9 cellular contexts compared by ENCODE assay signal in the genomic region with DNA sequence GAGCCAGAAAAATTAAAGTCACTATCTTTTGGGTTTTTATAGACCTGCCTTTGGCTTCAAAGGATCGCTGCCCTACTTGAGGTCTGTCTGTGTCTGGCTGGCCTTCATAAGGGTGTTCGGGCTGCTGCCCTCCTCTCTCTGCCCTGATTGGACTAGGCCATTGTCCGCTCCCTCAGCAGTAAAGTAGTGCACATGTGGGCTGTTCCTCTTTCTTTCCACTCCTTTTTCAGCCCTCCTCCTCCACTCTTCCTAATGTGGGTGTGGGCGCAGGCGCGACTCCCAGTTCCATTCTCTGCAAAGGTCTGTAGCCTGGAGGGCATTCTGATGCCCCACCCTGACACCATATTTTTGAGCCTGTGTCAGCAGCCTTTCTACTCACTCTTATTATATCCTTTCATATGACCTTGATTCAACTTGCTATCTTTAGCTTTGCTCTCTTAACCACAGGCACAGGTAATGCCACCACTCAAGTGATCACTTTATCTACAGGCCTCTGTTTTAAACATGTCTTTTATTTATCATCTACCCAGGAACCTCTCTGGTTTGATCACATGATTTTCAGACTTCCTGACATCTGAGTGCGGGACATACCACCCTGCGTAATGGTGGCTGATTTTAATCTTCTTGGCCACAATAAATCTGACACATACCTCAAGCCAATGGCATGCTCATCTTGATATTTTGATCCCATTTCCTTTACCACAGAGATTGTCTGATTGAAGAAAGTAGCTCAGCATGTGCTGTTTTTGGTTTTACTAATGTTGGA.
DNase-seq lines count a peak whose midpoint lies in the region; ATAC-seq lines count a peak whose summit lies in the region.
"Had no signal": no experiment of that assay in that cellular context is flagged by ENCODE, and none has a peak within 500 bp of the region (broad histone marks: within the 10 kb centered on the region; RNA-seq: fewer than 3 reads in every experiment).

No MANE protein-coding gene starts in this region.

- H3K27me3 ChIP-seq in effector memory CD4-positive, alpha-beta T cell (replicated peaks; ENCODE audit: control insufficient read depth, insufficient read depth, low read length, poor library complexity, severe bottlenecking), result no peaks in the 10 kb centered on the region

- ATAC-seq in sciatic nerve, result peak; percentile 35
- no peak for ATAC-seq in HG03354 (IDR thresholded peaks at IDR 0.05; ENCODE audit: poor library complexity, severe bottlenecking, unreplicated experiment)

- no peaks in the 10 kb centered on the region for H3K36me3 ChIP-seq in effector memory CD4-positive, alpha-beta T cell (ENCODE audit: control insufficient read depth, insufficient read depth, low read length)

- DNase-seq in ELF-1 (ENCODE audit: low read depth, low spot score) (peak; percentile 60), SW480 (ENCODE audit: low spot score) (peak; percentile 91), sciatic nerve (ENCODE audit: low spot score) (no peak), mucosa of gallbladder (ENCODE audit: low spot score) (no peak), NCI-H2081 (lab: John Stamatoyannopoulos, UW) (no peak), D341Med (ENCODE audit: low spot score) (no peak)
- DNase-seq in effector memory CD4-positive, alpha-beta T cell, result peak; percentile 37 to 59 (median 51)

- no peak overlapping the region for H3K4me3 ChIP-seq in effector memory CD4-positive, alpha-beta T cell (ENCODE audit: insufficient read depth, low read depth, low read length, poor library complexity, severe bottlenecking)

- intact Hi-C loops in sciatic nerve (cut with DNase I), result no loop called here

- H3K4me1 ChIP-seq in effector memory CD4-positive, alpha-beta T cell (ENCODE audit: control insufficient read depth, insufficient read depth, low read length, poor library complexity, severe bottlenecking), result peaks cover 14% of the 10 kb centered on the region

- H3K27ac ChIP-seq in effector memory CD4-positive, alpha-beta T cell (ENCODE audit: insufficient read depth, low read length, poor library complexity, severe bottlenecking), result peak overlapping the region; percentile 43
- H3K27ac ChIP-seq: HL-60 had no signal

- H3K9me3 ChIP-seq in effector memory CD4-positive, alpha-beta T cell (ENCODE audit: control insufficient read depth, low read length), result no peaks in the 10 kb centered on the region

Comparison
In these comparisons a context has a peak if more than half of its experiments do, and no peak if none do; other contexts are left out.
1. DNase-seq: peak in ELF-1 (single experiment), SW480 (single experiment) and effector memory CD4-positive, alpha-beta T cell (3 of 3); none in sciatic nerve (single experiment), mucosa of gallbladder (single experiment), NCI-H2081 (0 of 2) and D341Med (single experiment).